ENCODE assay signal across 15 cellular contexts in genomic region chr7:27104244-27105149, GRCh38. TPM values are rescaled to one million over a fixed set of nuclear protein-coding genes. Genes with fewer than 3 reads are reported as not detected.
DNase-seq lines count a peak whose midpoint lies in the region; ATAC-seq and TF ChIP-seq lines count a peak whose summit lies in the region.
"Had no signal": no experiment of that assay in that cellular context is flagged by ENCODE, and none has a peak within 500 bp of the region (broad histone marks: within the 10 kb centered on the region; RNA-seq: fewer than 3 reads in every experiment).

No MANE protein-coding gene starts in this region.

- H3K27ac ChIP-seq in Panc1 (ENCODE audit: low read length) (peak overlapping the region; percentile 85), endodermal cell (ENCODE audit: low read depth, low read length) (peak overlapping the region; percentile 96), thymus (ENCODE audit: low read depth) (peak overlapping the region; percentile 64)
- H3K27ac ChIP-seq: BLaER1 had no signal

- WGBS in endodermal cell (ENCODE audit: insufficient coverage in 1 of 2, insufficient read length in 1 of 2), 2 experiments, result 16 to 29% methylated on average over 3 to 13 of the region's 13 CpGs
- whole genome bisulfite sequencing in thymus, result 86% methylated on average over 13 of the region's 13 CpGs

- H3K9me3 Mint-ChIP-seq in endodermal cell, result peaks cover 2% of the 10 kb centered on the region
- H3K9me3 Mint-ChIP-seq in mesothelial cell of epicardium, result no peaks in the 10 kb centered on the region
- H3K9me3 Mint-ChIP-seq: activated CD4-positive, alpha-beta memory T cell treated with anti-CD3 and anti-CD28 coated beads for 36 hours; activated naive CD4-positive, alpha-beta T cell treated with anti-CD3 and anti-CD28 coated beads for 36 hours had no signal

- H3K27ac Mint-ChIP-seq in endodermal cell (no peak overlapping the region), mesothelial cell of epicardium (peak overlapping the region; percentile 100)
- H3K27ac Mint-ChIP-seq: activated CD4-positive, alpha-beta memory T cell treated with anti-CD3 and anti-CD28 coated beads for 36 hours; activated naive CD4-positive, alpha-beta T cell treated with anti-CD3 and anti-CD28 coated beads for 36 hours; dendritic cell treated with granulocyte-macrophage colony-stimulating factor and Interleukin-4, amounts not matched to agents 40 ng/mL and 50 ng/mL, for 4 days had no signal

- H3K27me3 Mint-ChIP-seq in endodermal cell (ENCODE audit: insufficient read depth), result peaks cover 100% of the 10 kb centered on the region
- no peaks in the 10 kb centered on the region for H3K27me3 Mint-ChIP-seq in mesothelial cell of epicardium (ENCODE audit: low read depth)

- H3K36me3 Mint-ChIP-seq in endodermal cell (ENCODE audit: low read depth) (no peaks in the 10 kb centered on the region), mesothelial cell of epicardium (peaks cover 15% of the 10 kb centered on the region)

- no peak for DNase-seq in Panc1 (ENCODE audit: low read depth, low spot score)
- no peak for DNase-seq in endodermal cell
- no peak for DNase-seq in mesothelial cell of epicardium (ENCODE audit: low spot score in 2 of 2, unreplicated experiment in 2 of 2)
- DNase-seq in stimulated activated CD8-positive, alpha-beta memory T cell treated with anti-CD3 and anti-CD28 coated beads, Interleukin-4, amount 100 ng/mL, for 48 hours, result no peak
- DNase-seq in dermis blood vessel endothelial cell, result no peak
- DNase-seq: activated CD4-positive, alpha-beta memory T cell treated with anti-CD3 and anti-CD28 coated beads for 36 hours; activated naive CD4-positive, alpha-beta T cell treated with anti-CD3 and anti-CD28 coated beads for 36 hours; DND-41; NCI-H187 treated with DMSO at 0.1 percent for 48 hours; occipital lobe had no signal

- POLR2A ChIA-PET in Panc1 (lab: Charles Lee), result interaction anchor here (0.8 kb wide), 1 partner anchor 226 kb away, joined by 11 read pairs; no protein-coding TSS in a partner anchor

- H3K4me1 ChIP-seq in Panc1 (ENCODE audit: control insufficient read depth, insufficient read depth, low read length) (peaks cover 74% of the 10 kb centered on the region), endodermal cell (ENCODE audit: control insufficient read depth, insufficient read depth, low read length) (peaks cover 4% of the 10 kb centered on the region), thymus (ENCODE audit: control insufficient read depth, insufficient read depth, low read length) (no peaks in the 10 kb centered on the region)
- H3K4me1 ChIP-seq: BLaER1 had no signal

- peaks cover 18% of the 10 kb centered on the region for H3K4me1 Mint-ChIP-seq in endodermal cell
- peaks cover 93% of the 10 kb centered on the region for H3K4me1 Mint-ChIP-seq in mesothelial cell of epicardium

- H3K36me3 ChIP-seq in Panc1 (ENCODE audit: control insufficient read depth, insufficient read depth, low read length) (peaks cover 8% of the 10 kb centered on the region; the same call in 1 of the 2 replicates), endodermal cell (ENCODE audit: control insufficient read depth, insufficient read depth, low read length) (no peaks in the 10 kb centered on the region), thymus (ENCODE audit: control insufficient read depth, insufficient read depth) (no peaks in the 10 kb centered on the region)
- H3K36me3 ChIP-seq: BLaER1 had no signal

- ATAC-seq in Panc1 (no peak), HG03135 (IDR thresholded peaks at IDR 0.05; ENCODE audit: unreplicated experiment) (no peak), HG02678 (IDR thresholded peaks at IDR 0.05; ENCODE audit: unreplicated experiment) (no peak)

- H3K9me3 ChIP-seq in Panc1 (ENCODE audit: control insufficient read depth, insufficient read depth, low read depth, low read length) (no peaks in the 10 kb centered on the region), endodermal cell (ENCODE audit: control insufficient read depth, low read length) (peaks cover under 1% of the 10 kb centered on the region), thymus (ENCODE audit: control insufficient read depth) (no peaks in the 10 kb centered on the region)

- TF ChIP-seq CTCF in Panc1 (IDR thresholded peaks at IDR 0.05), result no peak
- TF ChIP-seq CTCF in endodermal cell (conservative IDR thresholded peaks at IDR 0.05), result no peak
- TF ChIP-seq CTCF in mesothelial cell of epicardium (IDR thresholded peaks at IDR 0.05; ENCODE audit: unreplicated experiment), result no peak

- H3K4me3 Mint-ChIP-seq in endodermal cell (no peak overlapping the region), mesothelial cell of epicardium (peak overlapping the region; percentile 98)
- H3K4me3 Mint-ChIP-seq: activated CD4-positive, alpha-beta memory T cell treated with anti-CD3 and anti-CD28 coated beads for 36 hours; activated naive CD4-positive, alpha-beta T cell treated with anti-CD3 and anti-CD28 coated beads for 36 hours; dendritic cell treated with granulocyte-macrophage colony-stimulating factor and Interleukin-4, amounts not matched to agents 40 ng/mL and 50 ng/mL, for 4 days had no signal

- H3K9ac ChIP-seq in endodermal cell (ENCODE audit: extremely low read depth, low read length, poor library complexity, severe bottlenecking), result no peak overlapping the region
- H3K9ac ChIP-seq: BLaER1 had no signal

- H3K4me3 ChIP-seq in Panc1 (ENCODE audit: low read depth in 2 of 2, low read length in 2 of 2), result peak overlapping the region in 1 of 2 experiments; percentile 52; a peak in 3 of 4 replicates
- no peak overlapping the region for H3K4me3 ChIP-seq in endodermal cell (ENCODE audit: low read length)
- H3K4me3 ChIP-seq in thymus (ENCODE audit: low read length), result no peak overlapping the region
- H3K4me3 ChIP-seq: BLaER1 had no signal

- CTCF ChIA-PET in Panc1 (lab: Charles Lee), result interaction anchor here (0.5 kb wide), 1 partner anchor 16 kb away, joined by 8 read pairs; no protein-coding TSS in a partner anchor

- H3K27me3 ChIP-seq in Panc1 (ENCODE audit: control insufficient read depth, insufficient read depth, low read length) (no peaks in the 10 kb centered on the region), endodermal cell (ENCODE audit: control insufficient read depth, insufficient read depth, low read length, poor library complexity, severe bottlenecking) (peaks cover 100% of the 10 kb centered on the region), thymus (ENCODE audit: control insufficient read depth, insufficient read depth) (peaks cover 49% of the 10 kb centered on the region)
- H3K27me3 ChIP-seq: BLaER1 had no signal

- BruUV-seq in Panc1 (replicated peaks; lab: Mats Ljungman, UMichigan), result no TSS peak

- intact Hi-C loops in Panc1 (cut with micrococcal nuclease; ENCODE audit: unreplicated experiment), result no loop called here

- in situ Hi-C loops in Panc1 (cut with HindIII; ENCODE audit: low pct_unique_long_range_greater_than_20kb, low sequenced_read_pairs), result no loop called here

RNA-seq across cellular contexts. Expression of gene HOXA2, which starts 2.0 kb away (rescaled TPM):
- total RNA-seq in Panc1 (2021; ENCODE audit: unreplicated experiment) (2.9 TPM), endodermal cell (not detected), mesothelial cell of epicardium (30.3 to 33.9 TPM (median 30.8 TPM) in 3 replicates), dermis blood vessel endothelial cell (0.33 and 0.34 TPM in 2 replicates)
- 0.84 TPM for polyA plus RNA-seq in Panc1 (2012; ENCODE audit: insufficient read length)
- 27.2 TPM for polyA plus RNA-seq in endodermal cell (2013, experiment 1 of 2)
- polyA plus RNA-seq in endodermal cell (2013, experiment 2 of 2), result 22.7 TPM
- 3.9 TPM for polyA plus RNA-seq in thymus
- total RNA-seq: activated CD4-positive, alpha-beta memory T cell treated with anti-CD3 and anti-CD28 coated beads for 36 hours; activated naive CD4-positive, alpha-beta T cell treated with anti-CD3 and anti-CD28 coated beads for 36 hours; occipital lobe had no signal

RNA-seq across cellular contexts. Expression of gene HOXA1, which starts 8.7 kb away (rescaled TPM):
- total RNA-seq in Panc1 (2021; ENCODE audit: unreplicated experiment) (8.8 TPM), endodermal cell (not detected), mesothelial cell of epicardium (13.7 to 14.6 TPM (median 14.0 TPM) in 3 replicates), dermis blood vessel endothelial cell (0.68 and 0.84 TPM in 2 replicates)
- polyA plus RNA-seq in Panc1 (2012; ENCODE audit: insufficient read length), result 5.3 TPM
- polyA plus RNA-seq in endodermal cell (2013, experiment 1 of 2), result 4.1 TPM
- polyA plus RNA-seq in endodermal cell (2013, experiment 2 of 2), result 4.2 TPM
- 0.71 TPM for polyA plus RNA-seq in thymus
- total RNA-seq: occipital lobe had no signal

RNA-seq across cellular contexts. Expression of gene HOXA4, which starts 26.1 kb away (rescaled TPM):
- 0.39 TPM for total RNA-seq in Panc1 (2021; ENCODE audit: unreplicated experiment)
- 0.45 TPM for polyA plus RNA-seq in Panc1 (2012; ENCODE audit: insufficient read length)
- total RNA-seq in endodermal cell, result not detected
- polyA plus RNA-seq in endodermal cell (2013, experiment 1 of 2), result 5.4 TPM
- polyA plus RNA-seq in endodermal cell (2013, experiment 2 of 2), result 2.2 TPM
- total RNA-seq in mesothelial cell of epicardium, result 51.0 to 55.9 TPM (median 54.7 TPM) in 3 replicates
- 3.0 TPM for polyA plus RNA-seq in thymus
- 0.34 and 0.65 TPM in 2 replicates for total RNA-seq in dermis blood vessel endothelial cell
- total RNA-seq: activated CD4-positive, alpha-beta memory T cell treated with anti-CD3 and anti-CD28 coated beads for 36 hours; occipital lobe had no signal

RNA-seq across cellular contexts. Expression of gene HOXA5, which starts 39.0 kb away (rescaled TPM):
- 3.9 TPM for total RNA-seq in Panc1 (2021; ENCODE audit: unreplicated experiment)
- polyA plus RNA-seq in Panc1 (2012; ENCODE audit: insufficient read length), result 3.0 TPM
- not detected for total RNA-seq in endodermal cell
- 11.4 TPM for polyA plus RNA-seq in endodermal cell (2013, experiment 1 of 2)
- polyA plus RNA-seq in endodermal cell (2013, experiment 2 of 2), result 5.3 TPM
- 128 to 133 TPM (median 133 TPM) in 3 replicates for total RNA-seq in mesothelial cell of epicardium
- 0.43 TPM for polyA plus RNA-seq in thymus
- total RNA-seq in dermis blood vessel endothelial cell, result 5.6 and 6.1 TPM in 2 replicates
- total RNA-seq: activated CD4-positive, alpha-beta memory T cell treated with anti-CD3 and anti-CD28 coated beads for 36 hours; activated naive CD4-positive, alpha-beta T cell treated with anti-CD3 and anti-CD28 coated beads for 36 hours; occipital lobe had no signal

RNA-seq across cellular contexts. Expression of gene HOXA6, which starts 43.1 kb away (rescaled TPM):
- total RNA-seq in Panc1 (2021; ENCODE audit: unreplicated experiment) (3.3 TPM), endodermal cell (not detected), mesothelial cell of epicardium (43.7 to 45.6 TPM (median 44.4 TPM) in 3 replicates), dermis blood vessel endothelial cell (2.9 and 8.6 TPM in 2 replicates)
- polyA plus RNA-seq in Panc1 (2012; ENCODE audit: insufficient read length), result 4.8 TPM
- polyA plus RNA-seq in endodermal cell (2013, experiment 1 of 2), result 8.6 TPM
- polyA plus RNA-seq in endodermal cell (2013, experiment 2 of 2), result 5.5 TPM
- polyA plus RNA-seq in thymus, result 0.09 TPM
- total RNA-seq: activated CD4-positive, alpha-beta memory T cell treated with anti-CD3 and anti-CD28 coated beads for 36 hours; activated naive CD4-positive, alpha-beta T cell treated with anti-CD3 and anti-CD28 coated beads for 36 hours; occipital lobe had no signal

Comparison
In these comparisons a context has a peak if more than half of its experiments do, and no peak if none do; other contexts are left out.
1. RNA of gene HOXA4, which starts 26.1 kb away (total RNA-seq): 51.0 to 55.9 TPM in mesothelial cell of epicardium; 0.39 TPM in Panc1 (single experiment), 0.34 to 0.65 TPM in dermis blood vessel endothelial cell and not detected in endodermal cell; every median in the first group is over 10 times any median in the second.
2. Peak in every context shown above with its lines, with median percentiles within 50 percentile points of each other: H3K27ac ChIP-seq.